Comparison of ENCODE assay signal across 26 cellular contexts in the genomic region with DNA sequence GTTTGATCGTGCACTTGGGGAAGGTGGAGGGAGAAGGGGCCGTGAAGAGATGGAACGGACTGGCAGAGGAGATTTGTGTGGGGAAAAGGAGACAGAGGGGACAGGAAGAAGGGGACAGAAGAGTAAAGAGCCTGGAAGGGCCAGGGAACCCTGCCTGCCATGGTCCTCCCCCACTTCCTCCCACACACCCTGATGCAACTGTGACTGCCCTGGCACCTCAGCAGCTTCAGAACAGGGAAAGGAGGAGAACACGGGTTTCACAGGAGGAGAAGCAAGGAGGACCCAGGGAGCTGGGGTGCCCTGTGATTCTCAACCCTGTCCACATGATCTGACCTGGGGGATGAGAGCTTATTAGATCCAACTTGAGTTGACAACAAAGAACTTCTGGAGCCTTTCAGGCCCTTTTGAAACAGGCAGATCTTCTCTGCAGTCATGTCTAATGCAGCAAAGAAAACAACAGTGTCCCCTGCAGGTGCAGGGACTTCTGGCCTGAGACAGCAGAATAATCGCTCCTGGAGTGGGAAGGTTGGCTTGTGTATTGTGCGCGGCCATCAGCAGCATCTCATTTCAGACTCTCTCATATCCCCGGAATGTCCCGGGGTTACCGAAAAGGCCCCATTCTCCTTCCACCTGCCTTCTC.
"Had no signal": no experiment of that assay in that cellular context is flagged by ENCODE, and none has a peak within 500 bp of the region (broad histone marks: within the 10 kb centered on the region; RNA-seq: fewer than 3 reads in every experiment).

No MANE protein-coding gene starts in this region.

- H3K36me3 Mint-ChIP-seq: activated CD4-positive, alpha-beta memory T cell treated with anti-CD3 and anti-CD28 coated beads for 36 hours; activated naive CD4-positive, alpha-beta T cell treated with anti-CD3 and anti-CD28 coated beads, Interleukin-2, amount 10 ng/mL, durations not matched to agents 7 days and 5 days; activated naive CD8-positive, alpha-beta T cell treated with anti-CD3 and anti-CD28 coated beads, Interleukin-2, amount 10 ng/mL, durations not matched to agents 7 days and 5 days; brain; natural killer cell had no signal

- H3K9me3 Mint-ChIP-seq: activated naive CD8-positive, alpha-beta T cell treated with anti-CD3 and anti-CD28 coated beads, Interleukin-2, amount 10 ng/mL, durations not matched to agents 7 days and 5 days had no signal

- H3K27ac Mint-ChIP-seq: activated CD4-positive, alpha-beta memory T cell treated with anti-CD3 and anti-CD28 coated beads for 36 hours; activated naive CD4-positive, alpha-beta T cell treated with anti-CD3 and anti-CD28 coated beads, Interleukin-2, amount 10 ng/mL, durations not matched to agents 7 days and 5 days; activated naive CD8-positive, alpha-beta T cell treated with anti-CD3 and anti-CD28 coated beads, Interleukin-2, amount 10 ng/mL, durations not matched to agents 7 days and 5 days; activated T-helper 1 cell treated with anti-CD3 and anti-CD28 coated beads, Interleukin-12 subunit alpha, Interleukin-12 subunit beta, Interleukin-2, Interleukin-4 antibody, amounts not matched to agents 30 ng/mL and 10 ng/mL and 1 ng/mL, durations not matched to agents 14 hours and 24 hours and 36 hours; brain; immature natural killer cell; natural killer cell; progenitor cell of endocrine pancreas had no signal

- H3K36me3 ChIP-seq: ascending aorta, cardiac muscle cell, right lobe of liver, transverse colon had no signal

- H3K27ac ChIP-seq: ascending aorta, cardiac muscle cell, coronary artery, right lobe of liver, transverse colon had no signal

- H3K4me1 ChIP-seq: ascending aorta, right lobe of liver, transverse colon had no signal

- H3K9me3 ChIP-seq: ascending aorta, right lobe of liver, transverse colon had no signal

- H3K4me3 ChIP-seq: ascending aorta, cardiac muscle cell, coronary artery, dorsolateral prefrontal cortex, right lobe of liver, transverse colon had no signal

- H3K4me3 Mint-ChIP-seq: activated CD4-positive, alpha-beta memory T cell treated with anti-CD3 and anti-CD28 coated beads for 36 hours; activated naive CD4-positive, alpha-beta T cell treated with anti-CD3 and anti-CD28 coated beads, Interleukin-2, amount 10 ng/mL, durations not matched to agents 7 days and 5 days; activated naive CD8-positive, alpha-beta T cell treated with anti-CD3 and anti-CD28 coated beads, Interleukin-2, amount 10 ng/mL, durations not matched to agents 7 days and 5 days; activated T-helper 1 cell treated with anti-CD3 and anti-CD28 coated beads, Interleukin-12 subunit alpha, Interleukin-12 subunit beta, Interleukin-2, Interleukin-4 antibody, amounts not matched to agents 30 ng/mL and 10 ng/mL and 1 ng/mL, durations not matched to agents 14 hours and 24 hours and 36 hours; brain; natural killer cell had no signal

- DNase-seq: activated CD4-positive, alpha-beta memory T cell treated with anti-CD3 and anti-CD28 coated beads for 36 hours; activated CD4-positive, alpha-beta T cell treated with anti-CD3 and anti-CD28 coated beads for 4 hours; activated CD8-positive, alpha-beta memory T cell treated with anti-CD3 and anti-CD28 coated beads, Interleukin-2, amount 50 U/mL, for 4 hours; activated gamma-delta T cell; activated naive CD4-positive, alpha-beta T cell treated with anti-CD3 and anti-CD28 coated beads, Interleukin-2, amount 10 ng/mL, durations not matched to agents 7 days and 5 days; activated naive CD8-positive, alpha-beta T cell treated with anti-CD3 and anti-CD28 coated beads, Interleukin-2, amount 10 ng/mL, durations not matched to agents 7 days and 5 days; activated T-cell treated with anti-CD3 and anti-CD28 coated beads, Interleukin-2, amount 50 U/mL, for 1 hour; dorsolateral prefrontal cortex; effector memory CD4-positive, alpha-beta T cell; erythroblast; hypothalamus; immature natural killer cell; kidney; left colon; mesenchymal stem cell; natural killer cell; right lobe of liver; stimulated activated CD4-positive, alpha-beta T cell treated with anti-CD3 and anti-CD28 coated beads, Interleukin-2, amount 100 ng/mL, for 48 hours; stimulated activated naive CD4-positive, alpha-beta T cell treated with Interleukin-2 at 50 U/mL for 16 hours; transverse colon had no signal

- H3K27me3 ChIP-seq: ascending aorta, cardiac muscle cell, dorsolateral prefrontal cortex, right lobe of liver, transverse colon had no signal

- H3K4me1 Mint-ChIP-seq: activated naive CD4-positive, alpha-beta T cell treated with anti-CD3 and anti-CD28 coated beads, Interleukin-2, amount 10 ng/mL, durations not matched to agents 7 days and 5 days; activated naive CD8-positive, alpha-beta T cell treated with anti-CD3 and anti-CD28 coated beads, Interleukin-2, amount 10 ng/mL, durations not matched to agents 7 days and 5 days; immature natural killer cell; natural killer cell had no signal

- H3K27me3 Mint-ChIP-seq: activated CD4-positive, alpha-beta memory T cell treated with anti-CD3 and anti-CD28 coated beads for 36 hours; activated naive CD4-positive, alpha-beta T cell treated with anti-CD3 and anti-CD28 coated beads, Interleukin-2, amount 10 ng/mL, durations not matched to agents 7 days and 5 days; activated naive CD8-positive, alpha-beta T cell treated with anti-CD3 and anti-CD28 coated beads, Interleukin-2, amount 10 ng/mL, durations not matched to agents 7 days and 5 days; progenitor cell of endocrine pancreas had no signal
